19 cellular contexts compared by ENCODE assay signal in genomic region chr4:61628727-61629126, GRCh38.
"Had no signal": no experiment of that assay in that cellular context is flagged by ENCODE, and none has a peak within 500 bp of the region (broad histone marks: within the 10 kb centered on the region; RNA-seq: fewer than 3 reads in every experiment).

No MANE protein-coding gene starts in this region.

- H3K4me1 ChIP-seq: Peyer's patch, SJSA1 had no signal

- H3K9me3 ChIP-seq: Peyer's patch, SJSA1 had no signal

- H3K36me3 ChIP-seq: Peyer's patch, SJSA1 had no signal

- H3K27me3 ChIP-seq: Peyer's patch, SJSA1 had no signal

- H3K4me3 ChIP-seq: Peyer's patch, SJSA1 had no signal

- H3K27ac ChIP-seq: Peyer's patch, SJSA1 had no signal

- DNase-seq: activated B cell treated with CpG ODN at 0.5 μM for 24 hours; activated CD4-positive, alpha-beta T cell treated with anti-CD3 and anti-CD28 coated beads for 1 hour; activated CD4-positive, alpha-beta T cell treated with anti-CD3 and anti-CD28 coated beads, Interleukin-2, amount 10 ng/mL, durations not matched to agents 24 days and 14 days; activated CD4-positive, alpha-beta T cell treated with anti-CD3 and anti-CD28 coated beads, Interleukin-2, amount 50 U/mL, for 48 hours; activated CD8-positive, alpha-beta memory T cell treated with anti-CD3 and anti-CD28 coated beads, Interleukin-2, amount 10 ng/mL, durations not matched to agents 7 days and 5 days; activated effector memory CD4-positive, alpha-beta T cell treated with anti-CD3 and anti-CD28 coated beads, Interleukin-2, amount 50 U/mL, for 16 hours; activated naive CD4-positive, alpha-beta T cell treated with Interleukin-2 at 50 U/mL for 16 hours; activated naive CD8-positive, alpha-beta T cell treated with anti-CD3 and anti-CD28 coated beads, Interleukin-2, amount 50 U/mL, for 24 hours; activated T-cell treated with anti-CD3 and anti-CD28 coated beads, Interleukin-2, amount 50 U/mL, for 24 hours; amniotic stem cell; Kasumi-1; KBM-7; NCI-H1105 treated with DMSO at 0.1 percent for 48 hours; NCI-H1694 treated with DMSO at 0.1 percent for 48 hours; NCI-H2029 treated with DMSO at 0.1 percent for 48 hours; Peyer's patch; SHP77; SW 1271 had no signal
